ENCODE assay signal across 8 cellular contexts in genomic region chr1:182391362-182392044, GRCh38. TPM values are rescaled to one million over a fixed set of nuclear protein-coding genes. Genes with fewer than 3 reads are reported as not detected.
DNase-seq lines count a peak whose midpoint lies in the region; TF ChIP-seq lines count a peak whose summit lies in the region.

Gene GLUL (minus strand): TSS chr1:182391790. CDS start chr1:182388737, 3,053 bp downstream.

- TF ChIP-seq CTCF in MM.1S (IDR thresholded peaks at IDR 0.05; ENCODE audit: low read length) (no peak), testis (IDR thresholded peaks at IDR 0.05) (no peak)

- peaks cover 25% of the 10 kb centered on the region for H3K79me2 ChIP-seq in MM.1S (ENCODE audit: low read length)

- 0 to 1% methylated on average over 22 to 64 of the region's 70 CpGs for WGBS in testis, 2 donors

- H3K27ac ChIP-seq in MM.1S (ENCODE audit: low read length): peak within 1 kb of the TSS; percentile 72
- peak within 1 kb of the TSS; percentile 93 for H3K27ac ChIP-seq in SJCRH30
- peak within 1 kb of the TSS; percentile 97 to 99 for H3K27ac ChIP-seq in testis

- peak within 1 kb of the TSS; percentile 84 for H3K9ac ChIP-seq in MM.1S (ENCODE audit: low read length)

- DNase-seq in GDM1 (lab: John Stamatoyannopoulos, UW): peak; percentile 94
- peak; percentile 87 for DNase-seq in HCEC 1CT
- DNase-seq in MM.1S: peak; percentile 93
- DNase-seq in SJCRH30: peak; percentile 92 to 93
- peak; percentile 69 for DNase-seq in activated naive CD4-positive, alpha-beta T cell treated with anti-CD3 and anti-CD28 coated beads, Interleukin-2, amount 50 U/mL, for 16 hours
- no peak for DNase-seq in glomerular endothelial cell (ENCODE audit: extremely low read depth, low read depth, low spot score)
- DNase-seq in occipital lobe (lab: John Stamatoyannopoulos, UW): peak; percentile 90
- DNase-seq in testis: peak; percentile 97

- intact Hi-C loops in testis (cut with DNase I; ENCODE audit: low total_unique reads): loop anchor here (5.0 kb wide), 1 partner anchor 249 kb away; no protein-coding TSS in a partner anchor

- TF ChIP-seq POLR2A in testis (IDR thresholded peaks at IDR 0.05): peak; percentile 89

- peak within 1 kb of the TSS; percentile 88 for H2AFZ ChIP-seq in MM.1S (ENCODE audit: low read length)

- H3K36me3 ChIP-seq in MM.1S (replicated peaks; ENCODE audit: insufficient read depth, low read length): peaks cover 13% of the 10 kb centered on the region
- H3K36me3 ChIP-seq in SJCRH30: peaks cover 20% of the 10 kb centered on the region
- H3K36me3 ChIP-seq in testis (ENCODE audit: low read depth, missing control alignments): no peaks in the 10 kb centered on the region

- H3K27me3 ChIP-seq in MM.1S (replicated peaks; ENCODE audit: insufficient read depth, low read length) (no peaks in the 10 kb centered on the region), SJCRH30 (no peaks in the 10 kb centered on the region), testis (no peaks in the 10 kb centered on the region)

- no peaks in the 10 kb centered on the region for H3K9me2 ChIP-seq in MM.1S (replicated peaks; ENCODE audit: insufficient read depth, low read length)

- H3K4me3 ChIP-seq in MM.1S (ENCODE audit: low read length): peak within 1 kb of the TSS; percentile 78
- H3K4me3 ChIP-seq in SJCRH30: peak within 1 kb of the TSS; percentile 89
- peak within 1 kb of the TSS; percentile 93 to 98 for H3K4me3 ChIP-seq in testis

- no peaks in the 10 kb centered on the region for H4K20me1 ChIP-seq in MM.1S (ENCODE audit: insufficient read depth, low read length)

- H3K4me1 ChIP-seq in MM.1S (ENCODE audit: low read length): peaks cover 5% of the 10 kb centered on the region; the same call in 1 of the 2 replicates
- H3K4me1 ChIP-seq in SJCRH30: no peaks in the 10 kb centered on the region
- peaks cover 48% of the 10 kb centered on the region for H3K4me1 ChIP-seq in testis

- H3F3A ChIP-seq in MM.1S (ENCODE audit: insufficient read depth, low read length): peaks cover 7% of the 10 kb centered on the region; the same call in 1 of the 2 replicates

- H3K9me3 ChIP-seq in MM.1S (replicated peaks; ENCODE audit: insufficient read depth, low read length) (no peaks in the 10 kb centered on the region), SJCRH30 (replicated peaks) (no peaks in the 10 kb centered on the region), testis (no peaks in the 10 kb centered on the region)

- H3K4me2 ChIP-seq in MM.1S (ENCODE audit: low read depth, low read length): peak within 1 kb of the TSS; percentile 97

RNA-seq across cellular contexts. Expression of gene GLUL, which starts in this region (rescaled TPM):
- 221 and 229 TPM in 2 replicates for total RNA-seq in SJCRH30 (2014; rRNA removed; shearing (Covaris generic))
- total RNA-seq in glomerular endothelial cell (107 and 129 TPM in 2 replicates), occipital lobe (264 TPM), testis (1,000 to 10,000 TPM; 1,066 to 1,224 TPM)
- 958 TPM for polyA plus RNA-seq in testis (ENCODE audit: insufficient read depth, low read depth, low replicate concordance)
